In genomic region chr5:165076686-165077085, GRCh38 we compare ENCODE assay signal across 21 cellular contexts.
"Had no signal": no experiment of that assay in that cellular context is flagged by ENCODE, and none has a peak within 500 bp of the region (broad histone marks: within the 10 kb centered on the region; RNA-seq: fewer than 3 reads in every experiment).

No MANE protein-coding gene starts in this region.

- H3K4me1 Mint-ChIP-seq: activated CD4-positive, alpha-beta T cell treated with anti-CD3 and anti-CD28 coated beads, Interleukin-2, amount 10 ng/mL, durations not matched to agents 24 days and 14 days; activated naive CD8-positive, alpha-beta T cell treated with anti-CD3 and anti-CD28 coated beads, Interleukin-2, amount 10 ng/mL, durations not matched to agents 7 days and 5 days; naive B cell; neural crest cell had no signal

- DNase-seq: activated CD4-positive, alpha-beta T cell treated with anti-CD3 and anti-CD28 coated beads, Interleukin-2, amount 10 ng/mL, durations not matched to agents 24 days and 14 days; activated CD4-positive, CD25-positive, alpha-beta regulatory T cell; activated CD8-positive, alpha-beta T cell treated with anti-CD3 and anti-CD28 coated beads, Interleukin-2, amount 10 ng/mL, durations not matched to agents 7 days and 5 days; activated naive CD4-positive, alpha-beta T cell treated with Interleukin-2 at 50 U/mL for 16 hours; activated naive CD8-positive, alpha-beta T cell treated with anti-CD3 and anti-CD28 coated beads, Interleukin-2, amount 10 ng/mL, durations not matched to agents 7 days and 5 days; activated T-cell treated with anti-CD3 and anti-CD28 coated beads, Interleukin-2, amount 50 U/mL, for 24 hours; brain microvascular endothelial cell; central memory CD4-positive, alpha-beta T cell; endodermal cell; heart left ventricle; left ventricle myocardium inferior; mammary epithelial cell; naive B cell; stimulated activated CD4-positive, alpha-beta T cell treated with anti-CD3 and anti-CD28 coated beads, Interleukin-1b, Interleukin-23, amount 100 ng/mL, for 48 hours; stimulated activated naive CD4-positive, alpha-beta T cell treated with Interleukin-2 at 50 U/mL for 16 hours; thyroid gland had no signal

- FAIRE-seq: colon, TTC549 had no signal

- H3K4me1 ChIP-seq: gastroesophageal sphincter, heart left ventricle, left ventricle myocardium inferior, thyroid gland had no signal

- H3K4me3 ChIP-seq: gastroesophageal sphincter, heart left ventricle, left ventricle myocardium inferior, thyroid gland had no signal

- H3K36me3 Mint-ChIP-seq: activated naive CD8-positive, alpha-beta T cell treated with anti-CD3 and anti-CD28 coated beads, Interleukin-2, amount 10 ng/mL, durations not matched to agents 7 days and 5 days; naive B cell had no signal

- H3K27ac Mint-ChIP-seq: activated CD4-positive, alpha-beta T cell treated with anti-CD3 and anti-CD28 coated beads, Interleukin-2, amount 10 ng/mL, durations not matched to agents 24 days and 14 days; activated CD8-positive, alpha-beta T cell treated with anti-CD3 and anti-CD28 coated beads, Interleukin-2, amount 10 ng/mL, durations not matched to agents 7 days and 5 days; activated naive CD8-positive, alpha-beta T cell treated with anti-CD3 and anti-CD28 coated beads, Interleukin-2, amount 10 ng/mL, durations not matched to agents 7 days and 5 days; activated T-cell treated with anti-CD3 and anti-CD28 coated beads, Interleukin-2, amount 50 U/mL, for 24 hours; activated T-helper 2 cell treated with anti-CD3 and anti-CD28 coated beads, Interferon-gamma antibody, Interleukin-2, Interleukin-4, amounts not matched to agents 10 μg/mL and 5 μg/mL and 100 μg/mL, durations not matched to agents 14 hours and 24 hours and 36 hours; endodermal cell; naive B cell had no signal

- H3K9me3 ChIP-seq: gastroesophageal sphincter, thyroid gland had no signal

- H3K27me3 Mint-ChIP-seq: activated CD4-positive, alpha-beta T cell treated with anti-CD3 and anti-CD28 coated beads, Interleukin-2, amount 10 ng/mL, durations not matched to agents 24 days and 14 days; activated naive CD8-positive, alpha-beta T cell treated with anti-CD3 and anti-CD28 coated beads, Interleukin-2, amount 10 ng/mL, durations not matched to agents 7 days and 5 days; activated T-cell treated with anti-CD3 and anti-CD28 coated beads, Interleukin-2, amount 50 U/mL, for 24 hours; naive B cell had no signal

- H3K4me3 Mint-ChIP-seq: activated CD4-positive, alpha-beta T cell treated with anti-CD3 and anti-CD28 coated beads, Interleukin-2, amount 10 ng/mL, durations not matched to agents 24 days and 14 days; activated CD8-positive, alpha-beta T cell treated with anti-CD3 and anti-CD28 coated beads, Interleukin-2, amount 10 ng/mL, durations not matched to agents 7 days and 5 days; activated naive CD8-positive, alpha-beta T cell treated with anti-CD3 and anti-CD28 coated beads, Interleukin-2, amount 10 ng/mL, durations not matched to agents 7 days and 5 days; activated T-cell treated with anti-CD3 and anti-CD28 coated beads, Interleukin-2, amount 50 U/mL, for 24 hours; endodermal cell; naive B cell; neural crest cell had no signal

- H3K36me3 ChIP-seq: brain microvascular endothelial cell, gastroesophageal sphincter, heart left ventricle, left ventricle myocardium inferior, thyroid gland had no signal

- H3K27ac ChIP-seq: brain microvascular endothelial cell, gastroesophageal sphincter, heart left ventricle, left ventricle myocardium inferior, thyroid gland had no signal

- ATAC-seq: activated CD8-positive, alpha-beta T cell treated with anti-CD3 and anti-CD28 coated beads, Interleukin-2, amount 10 ng/mL, durations not matched to agents 7 days and 5 days; gastroesophageal sphincter; heart left ventricle had no signal

- H3K27me3 ChIP-seq: brain microvascular endothelial cell, gastroesophageal sphincter, heart left ventricle, thyroid gland had no signal
